8 cellular contexts compared by ENCODE assay signal in genomic region chrX:131827935-131828334, GRCh38.
DNase-seq lines count a peak whose midpoint lies in the region; ATAC-seq and TF ChIP-seq lines count a peak whose summit lies in the region.

No MANE protein-coding gene starts in this region.

- ATAC-seq in GM21447 (IDR thresholded peaks at IDR 0.05; ENCODE audit: unreplicated experiment) (peak; percentile 41), T-cell (replicated peaks in 1 of 4) (peak in 3 of 4 experiments; percentile 32 to 70 (median 52)), left lobe of liver (no peak)
- peak; percentile 88 for ATAC-seq in stimulated activated naive CD8-positive, alpha-beta T cell treated with anti-CD3 and anti-CD28 coated beads, Interleukin-15, amount 100 ng/mL, for 72 hours

- POLR2A ChIA-PET in T-cell (lab: Charles Lee), result interaction anchor here in 1 of 2 donors (0.5 kb wide), 1 partner anchor 390 kb away, joined by 3 read pairs; no protein-coding TSS in a partner anchor

- no peaks in the 10 kb centered on the region for H3K27me3 ChIP-seq in HL-60 (ENCODE audit: insufficient read depth, poor library complexity, severe bottlenecking)

- H3K4me1 Mint-ChIP-seq in T-cell, result peaks cover 26 to 32% (median 31%) of the 10 kb centered on the region in 3 donors
- peaks cover 14% of the 10 kb centered on the region for H3K4me1 Mint-ChIP-seq in stimulated activated naive CD8-positive, alpha-beta T cell treated with anti-CD3 and anti-CD28 coated beads, Interleukin-15, amount 100 ng/mL, for 72 hours

- peak overlapping the region in 1 of 3 donors; percentile 35 for H3K4me3 Mint-ChIP-seq in T-cell
- H3K4me3 Mint-ChIP-seq in stimulated activated naive CD8-positive, alpha-beta T cell treated with anti-CD3 and anti-CD28 coated beads, Interleukin-15, amount 100 ng/mL, for 72 hours, result peak overlapping the region; percentile 53 to 82

- no peaks in the 10 kb centered on the region for H3K9me3 Mint-ChIP-seq in T-cell
- no peaks in the 10 kb centered on the region for H3K9me3 Mint-ChIP-seq in stimulated activated naive CD8-positive, alpha-beta T cell treated with anti-CD3 and anti-CD28 coated beads, Interleukin-15, amount 100 ng/mL, for 72 hours

- TF ChIP-seq CTCF in GM12875 (IDR thresholded peaks at IDR 0.05; ENCODE audit: borderline replicate concordance, insufficient read depth, low read depth, low read length), result peak; percentile 44; the same call in 1 of the 2 replicates
- peak; percentile 18 for TF ChIP-seq CTCF in HL-60 (IDR thresholded peaks at IDR 0.05; ENCODE audit: insufficient read depth, low read length)
- peak; percentile 16 for TF ChIP-seq CTCF in fibroblast of the aortic adventitia (IDR thresholded peaks at IDR 0.05; ENCODE audit: insufficient read depth, low read length)

- H3K27ac Mint-ChIP-seq in T-cell, result peak overlapping the region in 1 of 2 donors; percentile 42
- peak overlapping the region in 1 of 2 donors; percentile 91 for H3K27ac Mint-ChIP-seq in stimulated activated naive CD8-positive, alpha-beta T cell treated with anti-CD3 and anti-CD28 coated beads, Interleukin-15, amount 100 ng/mL, for 72 hours

- CTCF ChIA-PET in T-cell (lab: Charles Lee), result interaction anchor here (0.6 to 2.0 kb wide), 10 partner anchors 14 to 900 kb away, joined by 3 to 9 read pairs (median 5); no protein-coding TSS in a partner anchor

- peak overlapping the region; percentile 31 for H3K4me3 ChIP-seq in GM12875 (ENCODE audit: low read depth, low read length)
- peak overlapping the region; percentile 49 for H3K4me3 ChIP-seq in HL-60 (replicated peaks; ENCODE audit: insufficient read depth, low read length)
- H3K4me3 ChIP-seq in fibroblast of the aortic adventitia (ENCODE audit: low read depth, low read length), result no peak overlapping the region

- DNase-seq in HL-60 (ENCODE audit: low read depth in 1 of 2, low spot score in 1 of 2) (peak in 1 of 2 experiments; percentile 63), T-cell (peak in 14 of 34 experiments; percentile 9 to 47 (median 28)), fibroblast of the aortic adventitia (ENCODE audit: low read depth) (peak; percentile 35), T-helper 9 cell (no peak), left lobe of liver (ENCODE audit: low spot score) (no peak)
- DNase-seq in stimulated activated naive CD8-positive, alpha-beta T cell treated with anti-CD3 and anti-CD28 coated beads, Interleukin-15, amount 100 ng/mL, for 72 hours, result peak; percentile 42 to 66

- H3K36me3 Mint-ChIP-seq in T-cell, result no peaks in the 10 kb centered on the region

- H3K27ac ChIP-seq in HL-60 (replicated peaks), result peak overlapping the region; percentile 71

- no peaks in the 10 kb centered on the region for H3K27me3 Mint-ChIP-seq in T-cell
- H3K27me3 Mint-ChIP-seq in stimulated activated naive CD8-positive, alpha-beta T cell treated with anti-CD3 and anti-CD28 coated beads, Interleukin-15, amount 100 ng/mL, for 72 hours, result no peaks in the 10 kb centered on the region

Comparison
In these comparisons a context has a peak if more than half of its experiments do, and no peak if none do; other contexts are left out.
1. DNase-seq: peak in fibroblast of the aortic adventitia (single experiment) and stimulated activated naive CD8-positive, alpha-beta T cell treated with anti-CD3 and anti-CD28 coated beads, Interleukin-15, amount 100 ng/mL, for 72 hours (2 of 2); none in T-helper 9 cell (single experiment) and left lobe of liver (single experiment).
2. Peak in every context shown above with its lines, with median percentiles within 50 percentile points of each other: CTCF ChIP-seq.